In the genomic region with DNA sequence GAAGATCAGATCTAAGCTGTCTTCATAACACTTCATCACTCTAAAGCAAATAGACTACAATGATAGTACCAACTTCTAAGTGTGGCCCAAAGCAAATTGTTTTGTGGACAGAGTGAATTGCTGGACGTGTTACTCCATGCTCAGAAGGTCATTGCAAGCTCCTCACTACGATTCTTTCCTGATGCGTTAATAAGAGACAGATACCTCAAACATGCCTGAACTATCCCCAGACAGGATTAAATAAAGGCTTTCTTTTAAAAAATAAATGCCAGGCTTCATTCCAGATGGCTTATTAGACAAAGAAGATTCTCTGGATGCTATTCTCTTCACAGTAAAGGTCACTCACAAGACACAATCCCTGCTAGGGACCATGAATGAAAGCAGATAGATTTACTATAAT, we compare ENCODE assay signal across 27 cellular contexts.
"Had no signal": no experiment of that assay in that cellular context is flagged by ENCODE, and none has a peak within 500 bp of the region (broad histone marks: within the 10 kb centered on the region; RNA-seq: fewer than 3 reads in every experiment).

No MANE protein-coding gene starts in this region.

- H3K9me3 ChIP-seq: esophagus squamous epithelium, gastrocnemius medialis, ovary, right lobe of liver, thyroid gland, vagina had no signal

- H2AFZ ChIP-seq: neural progenitor cell had no signal

- H3K4me2 ChIP-seq: neural progenitor cell had no signal

- H3K4me1 ChIP-seq: esophagus squamous epithelium, gastrocnemius medialis, neural progenitor cell, right lobe of liver, stomach, thyroid gland, vagina had no signal

- H3K36me3 ChIP-seq: esophagus squamous epithelium, gastrocnemius medialis, neural progenitor cell, ovary, right lobe of liver, stomach, thyroid gland, vagina had no signal

- H3K27me3 ChIP-seq: esophagus squamous epithelium, gastrocnemius medialis, neural progenitor cell, ovary, right lobe of liver, stomach, thyroid gland, vagina had no signal

- DNase-seq: effector CD8-positive, alpha-beta T cell; endodermal cell; erythroblast; esophagus squamous epithelium; gastrocnemius medialis; head of caudate nucleus; left ventricle myocardium superior; mesenchymal stem cell; mucosa of descending colon; naive B cell; ovary; right lobe of liver; small intestine; stimulated activated CD4-positive, alpha-beta T cell treated with anti-CD3 and anti-CD28 coated beads, Interleukin-12 subunit alpha, Interleukin-12 subunit beta, amount 100 ng/mL, for 4 hours; stimulated activated CD4-positive, alpha-beta T cell treated with anti-CD3 and anti-CD28 coated beads, Interleukin-1b, Interleukin-23, amount 100 ng/mL, for 48 hours; stimulated activated CD4-positive, alpha-beta T cell treated with anti-CD3 and anti-CD28 coated beads, Interleukin-4, amount 100 ng/mL, for 1 hour; stimulated activated CD8-positive, alpha-beta memory T cell treated with anti-CD3 and anti-CD28 coated beads, Interleukin-4, amount 100 ng/mL, for 48 hours; stimulated activated naive CD4-positive, alpha-beta T cell treated with Interleukin-2 at 50 U/mL for 16 hours; stomach; thyroid gland had no signal

- H3K9ac ChIP-seq: neural progenitor cell had no signal

- ATAC-seq: gastrocnemius medialis, left ventricle myocardium superior, mucosa of descending colon, right lobe of liver had no signal

- H3K4me3 ChIP-seq: esophagus squamous epithelium, gastrocnemius medialis, lung, mucosa of descending colon, neural progenitor cell, ovary, right lobe of liver, stomach, thyroid gland, vagina had no signal

- H3K27ac Mint-ChIP-seq: dendritic cell treated with granulocyte-macrophage colony-stimulating factor and Interleukin-4, amounts not matched to agents 40 ng/mL and 50 ng/mL, for 4 days; endodermal cell; mesothelial cell of epicardium; naive B cell; nephron; neural progenitor cell; progenitor cell of endocrine pancreas had no signal

- H3K36me3 Mint-ChIP-seq: mesothelial cell of epicardium, naive B cell, neural progenitor cell had no signal

- H3K4me1 Mint-ChIP-seq: endodermal cell, mesothelial cell of epicardium, nephron, neural progenitor cell had no signal

- H3K27ac ChIP-seq: esophagus squamous epithelium, gastrocnemius medialis, neural progenitor cell, ovary, right lobe of liver, stomach, thyroid gland, vagina had no signal

- H3K27me3 Mint-ChIP-seq: dendritic cell treated with granulocyte-macrophage colony-stimulating factor and Interleukin-4, amounts not matched to agents 40 ng/mL and 50 ng/mL, for 4 days; naive B cell; progenitor cell of endocrine pancreas had no signal

- H3K9me3 Mint-ChIP-seq: endodermal cell, neural progenitor cell had no signal

- H3K4me3 Mint-ChIP-seq: dendritic cell treated with granulocyte-macrophage colony-stimulating factor and Interleukin-4, amounts not matched to agents 40 ng/mL and 50 ng/mL, for 4 days; endodermal cell; mesothelial cell of epicardium; naive B cell; nephron; neural progenitor cell had no signal
